ENCODE assay signal across 20 cellular contexts in genomic region chr18:45978084-45978483, GRCh38. TPM values are rescaled to one million over a fixed set of nuclear protein-coding genes. Genes with fewer than 3 reads are reported as not detected.
DNase-seq lines count a peak whose midpoint lies in the region; ATAC-seq, FAIRE-seq and TF ChIP-seq lines count a peak whose summit lies in the region.
"Had no signal": no experiment of that assay in that cellular context is flagged by ENCODE, and none has a peak within 500 bp of the region (broad histone marks: within the 10 kb centered on the region; RNA-seq: fewer than 3 reads in every experiment).

No MANE protein-coding gene starts in this region.

- no peaks in the 10 kb centered on the region for H3F3A ChIP-seq in GM23248 (ENCODE audit: insufficient read depth)

- no peak overlapping the region for H3K4me2 ChIP-seq in GM23248 (ENCODE audit: unreplicated experiment)

- in situ Hi-C loops in GM23248 (cut with MboI): no loop called here

- CTCF ChIA-PET in MCF 10A (lab: Yijun Ruan, JAX): interaction anchor here (0.5 to 5.5 kb wide), 6 partner anchors 71 to 314 kb away, joined by 3 to 31 read pairs (median 4); partner anchors contain the start of genes PSTPIP2 and SLC14A1

- H3K27ac ChIP-seq in breast epithelium (no peak overlapping the region), GM23248 (no peak overlapping the region)
- H3K27ac ChIP-seq: ascending aorta, esophagus muscularis mucosa, heart right ventricle had no signal

- BruUV-seq in MCF 10A (replicated peaks; lab: Mats Ljungman, UMichigan): no TSS peak

- no peaks in the 10 kb centered on the region for H3K9me2 ChIP-seq in GM23248 (ENCODE audit: insufficient read depth)

- no peak overlapping the region for H2AFZ ChIP-seq in GM23248

- H3K4me3 ChIP-seq in breast epithelium: no peak overlapping the region
- H3K4me3 ChIP-seq in GM23248: no peak overlapping the region
- H3K4me3 ChIP-seq: ascending aorta, esophagus muscularis mucosa, heart right ventricle had no signal

- TF ChIP-seq POLR2A in breast epithelium (IDR thresholded peaks at IDR 0.05): no peak

- H3K36me3 Mint-ChIP-seq in MCF 10A (ENCODE audit: insufficient read depth, unreplicated experiment): no peaks in the 10 kb centered on the region
- H3K36me3 Mint-ChIP-seq: T-cell had no signal

- H3K4me3 Mint-ChIP-seq in MCF 10A (ENCODE audit: unreplicated experiment): no peak overlapping the region
- H3K4me3 Mint-ChIP-seq: T-cell had no signal

- ATAC-seq in HG03565 (IDR thresholded peaks at IDR 0.05; ENCODE audit: unreplicated experiment): no peak
- ATAC-seq: heart right ventricle, T-cell had no signal

- no peaks in the 10 kb centered on the region for H3K79me2 ChIP-seq in GM23248 (ENCODE audit: insufficient read depth)

- peaks cover 6% of the 10 kb centered on the region for H3K4me1 Mint-ChIP-seq in MCF 10A (ENCODE audit: insufficient read depth, unreplicated experiment)

- no peaks in the 10 kb centered on the region for H3K4me1 ChIP-seq in breast epithelium
- peaks cover 14% of the 10 kb centered on the region; the same call in 1 of the 2 replicates for H3K4me1 ChIP-seq in GM23248 (ENCODE audit: insufficient read depth)
- H3K4me1 ChIP-seq: ascending aorta had no signal

- TF ChIP-seq CTCF in MCF 10A (IDR thresholded peaks at IDR 0.05; ENCODE audit: unreplicated experiment) (no peak), breast epithelium (IDR thresholded peaks at IDR 0.05) (no peak)

- intact Hi-C loops in MCF 10A (cut with micrococcal nuclease) (no loop called here), breast epithelium (cut with DNase I; ENCODE audit: low total_unique reads) (no loop called here)

- no peaks in the 10 kb centered on the region for H3K27me3 Mint-ChIP-seq in MCF 10A (ENCODE audit: insufficient read depth, unreplicated experiment)
- H3K27me3 Mint-ChIP-seq: T-cell had no signal

- DNase-seq in MCF 10A (ENCODE audit: unreplicated experiment) (peak; percentile 22), breast epithelium (ENCODE audit: low spot score in 2 of 2) (no peak), SHP77 (lab: John Stamatoyannopoulos, UW) (peak; percentile 74 to 78), islet precursor cell (peak; percentile 79), GM23248 (no peak), GM19239 (ENCODE audit: insufficient read length, low spot score) (no peak), NCI-H2227 (lab: John Stamatoyannopoulos, UW; ENCODE audit: unreplicated experiment) (no peak)
- DNase-seq: activated CD4-positive, CD25-positive, alpha-beta regulatory T cell; activated gamma-delta T cell treated with Interleukin-2 at 50 U/mL for 16 hours; COR-L47; cortex of kidney; heart right ventricle; NCI-H1048; NCI-H524 treated with DMSO at 0.1 percent for 48 hours; T-cell had no signal

- WGBS in GM23248 (ENCODE audit: low coverage in 1 of 2, low lambda C conversion rate in 2 of 2, missing lambda C conversion rate in 2 of 2), 2 experiments: 92 to 96% methylated on average over 1 of the region's 1 CpG

- no peak overlapping the region for H3K27ac Mint-ChIP-seq in MCF 10A (ENCODE audit: low read depth, unreplicated experiment)
- H3K27ac Mint-ChIP-seq: T-cell had no signal

- no peak for FAIRE-seq in GM19239 (lab: Jason Lieb, UNC)
- FAIRE-seq: GM18507, RCC 7860 had no signal

- H4K20me1 ChIP-seq in GM23248 (ENCODE audit: insufficient read depth): no peaks in the 10 kb centered on the region

- H3K9ac ChIP-seq in GM23248: no peak overlapping the region

- H3K9me3 Mint-ChIP-seq in MCF 10A (ENCODE audit: unreplicated experiment): no peaks in the 10 kb centered on the region
- H3K9me3 Mint-ChIP-seq: T-cell had no signal

- no peaks in the 10 kb centered on the region for H3K9me3 ChIP-seq in breast epithelium
- no peaks in the 10 kb centered on the region for H3K9me3 ChIP-seq in GM23248 (ENCODE audit: low read depth)
- H3K9me3 ChIP-seq: ascending aorta, esophagus muscularis mucosa, heart right ventricle had no signal

- POLR2A ChIA-PET in MCF 10A (lab: Yijun Ruan, JAX): no interaction called here

- H3K27me3 ChIP-seq in breast epithelium (no peaks in the 10 kb centered on the region), GM23248 (replicated peaks; ENCODE audit: insufficient read depth) (no peaks in the 10 kb centered on the region)
- H3K27me3 ChIP-seq: ascending aorta, esophagus muscularis mucosa, heart right ventricle had no signal

- H3K36me3 ChIP-seq in breast epithelium: no peaks in the 10 kb centered on the region
- H3K36me3 ChIP-seq in GM23248 (ENCODE audit: low read depth): no peaks in the 10 kb centered on the region
- H3K36me3 ChIP-seq: ascending aorta, esophagus muscularis mucosa, heart right ventricle had no signal

RNA-seq across cellular contexts. Expression of gene EPG5, which starts 11.0 kb away (rescaled TPM):
- total RNA-seq in MCF 10A (2022) (19.4 and 25.7 TPM in 2 replicates), breast epithelium (10 to 100 TPM; 38.7 to 64.5 (median 48.8) TPM)
- total RNA-seq in GM23248 (2014; rRNA removed; shearing (Covaris generic)): 77.7 and 77.9 TPM in 2 replicates
- 22.0 and 22.6 TPM in 2 replicates for polyA plus RNA-seq in GM23248 (2016; fragmentation: Nextera tagmentation; extraction: Ambion mirVana)

Comparison
In these comparisons a context has a peak if more than half of its experiments do, and no peak if none do; other contexts are left out.
1. DNase-seq: peak in MCF 10A (single experiment), SHP77 (2 of 2) and islet precursor cell (single experiment); none in breast epithelium (0 of 2), GM23248 (single experiment), GM19239 (single experiment) and NCI-H2227 (single experiment).